Comparison of ENCODE assay signal across 22 cellular contexts in the genomic region with DNA sequence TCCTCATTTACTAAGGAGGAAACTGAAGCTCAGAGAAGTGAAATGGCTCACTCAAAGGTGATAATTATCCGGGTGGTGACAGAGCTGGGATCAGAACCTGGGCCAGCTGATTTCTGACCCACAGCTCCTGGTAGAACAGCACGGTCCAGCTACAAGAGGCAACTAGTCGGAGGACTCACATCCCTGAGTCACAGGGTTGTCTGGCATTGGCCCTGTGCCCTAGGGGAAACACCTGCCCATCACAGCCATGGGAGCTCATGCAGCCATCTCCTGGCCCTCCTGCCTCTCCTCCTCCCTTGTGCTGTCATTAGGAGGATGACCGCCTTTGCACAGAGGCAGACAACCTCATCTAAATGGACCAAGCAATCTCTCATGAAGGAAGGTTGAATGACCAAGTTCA.
A peak's percentile ranks its signal among the peaks of the same experiment; 100 is the strongest.
DNase-seq lines count a peak whose midpoint lies in the region; ATAC-seq and TF ChIP-seq lines count a peak whose summit lies in the region.
"Had no signal": no experiment of that assay in that cellular context is flagged by ENCODE, and none has a peak within 500 bp of the region (broad histone marks: within the 10 kb centered on the region; RNA-seq: fewer than 3 reads in every experiment).

No MANE protein-coding gene starts in this region.

- H3K4me1 ChIP-seq in breast epithelium (no peaks in the 10 kb centered on the region), foreskin keratinocyte (no peaks in the 10 kb centered on the region)
- H3K4me1 ChIP-seq: BLaER1 had no signal

- DNase-seq in MCF 10A (ENCODE audit: unreplicated experiment), result peak; percentile 55
- DNase-seq in breast epithelium (ENCODE audit: low spot score in 2 of 2), result no peak
- peak; percentile 77 for DNase-seq in dermis blood vessel endothelial cell
- DNase-seq in foreskin keratinocyte, result peak; percentile 46 to 67
- no peak for DNase-seq in RKO (ENCODE audit: low spot score)
- no peak for DNase-seq in ACHN
- DNase-seq: CD4-positive, CD25-positive, alpha-beta regulatory T cell; GDM1; GOT3; HCEC 1CT; Kasumi-1; MV-4-11; NCI-H1105; NCI-H1436 treated with DMSO at 0.1 percent for 48 hours; NCI-H187 treated with DMSO at 0.1 percent for 48 hours; NCI-H2171 treated with DMSO at 0.1 percent for 48 hours; NCI-H345; NCI-H510A treated with DMSO at 0.1 percent for 48 hours; PC-3 had no signal

- TF ChIP-seq POLR2A in breast epithelium (IDR thresholded peaks at IDR 0.05), result no peak

- H3K36me3 Mint-ChIP-seq in MCF 10A (ENCODE audit: insufficient read depth, unreplicated experiment), result no peaks in the 10 kb centered on the region

- H3K27ac Mint-ChIP-seq in MCF 10A (ENCODE audit: low read depth, unreplicated experiment), result no peak overlapping the region
- H3K27ac Mint-ChIP-seq: CD4-positive, CD25-positive, alpha-beta regulatory T cell had no signal

- H3K9me3 ChIP-seq in breast epithelium, result peaks cover 0 to 10% of the 10 kb centered on the region in 2 donors
- H3K9me3 ChIP-seq: BLaER1 had no signal

- in situ Hi-C loops in ACHN (cut with HindIII; ENCODE audit: low pct_ligation_motif_present, low pct_unique_long_range_greater_than_20kb, low sequenced_read_pairs), result no loop called here

- peaks cover 10% of the 10 kb centered on the region for H3K4me1 Mint-ChIP-seq in MCF 10A (ENCODE audit: insufficient read depth, unreplicated experiment)

- POLR2A ChIA-PET in MCF 10A (lab: Yijun Ruan, JAX), result interaction anchor here (0.7 kb wide), 1 partner anchor 28 kb away, joined by 3 read pairs; no protein-coding TSS in a partner anchor

- no peak overlapping the region for H3K27ac ChIP-seq in breast epithelium
- H3K27ac ChIP-seq in foreskin keratinocyte, result no peak overlapping the region
- H3K27ac ChIP-seq: BLaER1 had no signal

- H3K4me3 ChIP-seq in breast epithelium, result no peak overlapping the region
- H3K4me3 ChIP-seq: BLaER1 had no signal

- peaks cover 5% of the 10 kb centered on the region for H3K9me3 Mint-ChIP-seq in MCF 10A (ENCODE audit: unreplicated experiment)

- peak; percentile 77 for ATAC-seq in foreskin keratinocyte
- no peak for ATAC-seq in HG03342 (IDR thresholded peaks at IDR 0.05; ENCODE audit: unreplicated experiment)
- ATAC-seq: HepG2, PC-3 had no signal

- H3K27me3 Mint-ChIP-seq in MCF 10A (ENCODE audit: insufficient read depth, unreplicated experiment), result no peaks in the 10 kb centered on the region

- no TSS peak for BruUV-seq in MCF 10A (replicated peaks; lab: Mats Ljungman, UMichigan)

- H3K27me3 ChIP-seq in breast epithelium (no peaks in the 10 kb centered on the region), foreskin keratinocyte (no peaks in the 10 kb centered on the region)
- H3K27me3 ChIP-seq: BLaER1 had no signal

- H3K36me3 ChIP-seq in breast epithelium, result no peaks in the 10 kb centered on the region
- H3K36me3 ChIP-seq: BLaER1 had no signal

- intact Hi-C loops in MCF 10A (cut with micrococcal nuclease), result no loop called here
- intact Hi-C loops in breast epithelium (cut with DNase I; ENCODE audit: low total_unique reads), result no loop called here

- TF ChIP-seq CTCF in MCF 10A (IDR thresholded peaks at IDR 0.05; ENCODE audit: unreplicated experiment), result no peak
- TF ChIP-seq CTCF in breast epithelium (IDR thresholded peaks at IDR 0.05), result no peak
- no peak for TF ChIP-seq CTCF in foreskin keratinocyte (conservative IDR thresholded peaks at IDR 0.05)

- H3K4me3 Mint-ChIP-seq in MCF 10A (ENCODE audit: unreplicated experiment), result no peak overlapping the region
- H3K4me3 Mint-ChIP-seq: CD4-positive, CD25-positive, alpha-beta regulatory T cell had no signal

- CTCF ChIA-PET in MCF 10A (lab: Yijun Ruan, JAX), result interaction anchor here (0.8 kb wide), 1 partner anchor 116 kb away, joined by 4 read pairs; no protein-coding TSS in a partner anchor

Comparison
In these comparisons a context has a peak if more than half of its experiments do, and no peak if none do; other contexts are left out.
1. DNase-seq: peak in MCF 10A (single experiment), dermis blood vessel endothelial cell (single experiment) and foreskin keratinocyte (2 of 2); none in breast epithelium (0 of 2), RKO (single experiment) and ACHN (single experiment).